15 cellular contexts compared by ENCODE assay signal in the genomic region with DNA sequence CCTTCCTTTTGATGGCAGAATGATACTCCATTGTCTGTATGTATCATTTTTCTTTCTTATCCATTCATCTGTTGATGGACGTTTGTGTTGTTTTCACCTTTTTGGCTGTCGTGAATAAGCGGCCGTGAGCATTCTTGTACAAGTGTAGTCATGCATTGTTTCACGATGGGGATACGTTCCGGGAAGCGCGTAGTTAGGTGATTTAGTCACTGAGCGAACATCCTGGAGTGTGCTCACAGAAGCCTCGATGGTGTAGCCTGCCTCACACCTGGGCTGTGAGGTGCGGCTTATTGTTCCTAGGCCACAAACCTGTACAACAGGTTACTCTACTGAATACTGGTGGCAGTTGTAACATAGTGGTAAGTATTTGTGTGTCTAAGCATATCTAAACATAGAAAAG.
DNase-seq lines count a peak whose midpoint lies in the region; ATAC-seq and TF ChIP-seq lines count a peak whose summit lies in the region.
"Had no signal": no experiment of that assay in that cellular context is flagged by ENCODE, and none has a peak within 500 bp of the region (broad histone marks: within the 10 kb centered on the region; RNA-seq: fewer than 3 reads in every experiment).

No MANE protein-coding gene starts in this region.

- intact Hi-C loops in CD8-positive, alpha-beta T cell (cut with DNase I, micrococcal nuclease): no loop called here
- intact Hi-C loops in esophagus squamous epithelium (cut with DNase I): no loop called here

- TF ChIP-seq CTCF in CD8-positive, alpha-beta T cell (IDR thresholded peaks at IDR 0.05): no peak
- TF ChIP-seq CTCF in esophagus squamous epithelium (IDR thresholded peaks at IDR 0.05): no peak
- TF ChIP-seq CTCF in omental fat pad (IDR thresholded peaks at IDR 0.05): no peak

- POLR2A ChIA-PET in CD8-positive, alpha-beta T cell (lab: Charles Lee): no interaction called here

- H3K9me3 Mint-ChIP-seq in CD8-positive, alpha-beta T cell: no peaks in the 10 kb centered on the region
- H3K9me3 Mint-ChIP-seq: activated CD4-positive, alpha-beta memory T cell treated with anti-CD3 and anti-CD28 coated beads for 36 hours; HFFc6; neural progenitor cell had no signal

- no peak overlapping the region for H3K27ac ChIP-seq in CD8-positive, alpha-beta T cell (ENCODE audit: low read depth, low read length)
- peak overlapping the region; percentile 88 to 93 (median 92) for H3K27ac ChIP-seq in esophagus squamous epithelium
- peak overlapping the region; percentile 48 for H3K27ac ChIP-seq in muscle layer of duodenum (ENCODE audit: low read length)
- H3K27ac ChIP-seq: neural progenitor cell had no signal

- H3K36me3 ChIP-seq in CD8-positive, alpha-beta T cell (ENCODE audit: insufficient read depth, low read length): no peaks in the 10 kb centered on the region
- H3K36me3 ChIP-seq in esophagus squamous epithelium: peaks cover 0 to 7% (median 0%) of the 10 kb centered on the region in 3 donors
- H3K36me3 ChIP-seq in muscle layer of duodenum (ENCODE audit: control insufficient read depth in 1 of 2, insufficient read depth in 2 of 2, low read length in 2 of 2): no peaks in the 10 kb centered on the region
- H3K36me3 ChIP-seq: neural progenitor cell had no signal

- no peaks in the 10 kb centered on the region for H3K4me1 ChIP-seq in CD8-positive, alpha-beta T cell (ENCODE audit: insufficient read depth, low read length)
- H3K4me1 ChIP-seq in esophagus squamous epithelium (peaks cover 31 to 69% (median 51%) of the 10 kb centered on the region in 3 donors), muscle layer of duodenum (ENCODE audit: control insufficient read depth in 1 of 2, insufficient read depth in 2 of 2, low read length in 2 of 2) (peaks cover 0 to 5% of the 10 kb centered on the region in 2 donors)

- no peak for TF ChIP-seq POLR2A in esophagus squamous epithelium (IDR thresholded peaks at IDR 0.05)

- CTCF ChIA-PET in CD8-positive, alpha-beta T cell (lab: Charles Lee): no interaction called here

- peak overlapping the region; percentile 8 for H3K27ac Mint-ChIP-seq in CD8-positive, alpha-beta T cell
- H3K27ac Mint-ChIP-seq: activated CD4-positive, alpha-beta memory T cell treated with anti-CD3 and anti-CD28 coated beads for 36 hours; HFFc6; neural progenitor cell had no signal

- no peak overlapping the region for H3K4me3 Mint-ChIP-seq in CD8-positive, alpha-beta T cell
- H3K4me3 Mint-ChIP-seq: activated CD4-positive, alpha-beta memory T cell treated with anti-CD3 and anti-CD28 coated beads for 36 hours; HFFc6; neural progenitor cell had no signal

- 30 to 54% methylated on average over 10 to 11 of the region's 12 CpGs for WGBS in esophagus squamous epithelium, 2 donors

- H3K4me1 Mint-ChIP-seq in CD8-positive, alpha-beta T cell (ENCODE audit: low read depth): peaks cover 14% of the 10 kb centered on the region

- no peaks in the 10 kb centered on the region for H3K27me3 Mint-ChIP-seq in CD8-positive, alpha-beta T cell (ENCODE audit: low read depth)
- H3K27me3 Mint-ChIP-seq: activated CD4-positive, alpha-beta memory T cell treated with anti-CD3 and anti-CD28 coated beads for 36 hours had no signal

- no peak for ATAC-seq in CD8-positive, alpha-beta T cell
- ATAC-seq in omental fat pad (ENCODE audit: low FRiP score) (no peak), HG03159 (IDR thresholded peaks at IDR 0.05; ENCODE audit: unreplicated experiment) (no peak)

- H3K4me3 ChIP-seq in CD8-positive, alpha-beta T cell (ENCODE audit: low read depth, low read length): no peak overlapping the region
- H3K4me3 ChIP-seq in esophagus squamous epithelium (no peak overlapping the region), muscle layer of duodenum (ENCODE audit: low read depth in 1 of 2, low read length in 2 of 2) (no peak overlapping the region)
- H3K4me3 ChIP-seq: neural progenitor cell had no signal

- peaks cover 13% of the 10 kb centered on the region for H3K36me3 Mint-ChIP-seq in CD8-positive, alpha-beta T cell
- H3K36me3 Mint-ChIP-seq: activated CD4-positive, alpha-beta memory T cell treated with anti-CD3 and anti-CD28 coated beads for 36 hours had no signal

- H3K9me3 ChIP-seq in CD8-positive, alpha-beta T cell (ENCODE audit: low read length): no peaks in the 10 kb centered on the region
- H3K9me3 ChIP-seq in esophagus squamous epithelium: no peaks in the 10 kb centered on the region
- no peaks in the 10 kb centered on the region for H3K9me3 ChIP-seq in muscle layer of duodenum (ENCODE audit: control insufficient read depth in 1 of 2, low read length in 2 of 2)

- DNase-seq in CD8-positive, alpha-beta T cell: no peak
- peak; percentile 57 for DNase-seq in NCI-H510A treated with DMSO at 0.1 percent for 48 hours (lab: John Stamatoyannopoulos, UW)
- no peak for DNase-seq in esophagus squamous epithelium (lab: John Stamatoyannopoulos, UW)
- no peak for DNase-seq in omental fat pad (ENCODE audit: low spot score)
- DNase-seq in MV-4-11 (lab: John Stamatoyannopoulos, UW): no peak
- DNase-seq in GM19240 (ENCODE audit: insufficient read length, low spot score): no peak
- DNase-seq: activated CD4-positive, alpha-beta memory T cell treated with anti-CD3 and anti-CD28 coated beads for 36 hours; foreskin melanocyte; HFFc6; NCI-H1048; NCI-H345; RPMI8226 had no signal

- no peaks in the 10 kb centered on the region for H3K27me3 ChIP-seq in CD8-positive, alpha-beta T cell (ENCODE audit: insufficient read depth, low read length)
- H3K27me3 ChIP-seq in esophagus squamous epithelium (no peaks in the 10 kb centered on the region), muscle layer of duodenum (ENCODE audit: low read depth, low read length) (no peaks in the 10 kb centered on the region)
- H3K27me3 ChIP-seq: neural progenitor cell had no signal
